ENCODE assay signal across 8 cellular contexts in genomic region chr17:4950075-4950756, GRCh38. TPM values are rescaled to one million over a fixed set of nuclear protein-coding genes. Genes with fewer than 3 reads are reported as not detected.
A peak's percentile ranks its signal among the peaks of the same experiment; 100 is the strongest.
DNase-seq lines count a peak whose midpoint lies in the region; ATAC-seq and TF ChIP-seq lines count a peak whose summit lies in the region.

No MANE protein-coding gene starts in this region.

- peaks cover 32% of the 10 kb centered on the region for H3K4me1 Mint-ChIP-seq in CD8-positive, alpha-beta T cell (ENCODE audit: low read depth)

- H3K27ac Mint-ChIP-seq in CD8-positive, alpha-beta T cell, result peak overlapping the region; percentile 89

- H3K9me3 ChIP-seq in CD8-positive, alpha-beta T cell (ENCODE audit: low read length), result no peaks in the 10 kb centered on the region
- H3K9me3 ChIP-seq in liver (ENCODE audit: control insufficient read depth in 4 of 4, low read length in 3 of 4), result no peaks in the 10 kb centered on the region
- H3K9me3 ChIP-seq in stomach smooth muscle (ENCODE audit: control insufficient read depth in 2 of 2, low read length in 2 of 2), result no peaks in the 10 kb centered on the region

- CTCF ChIA-PET in CD8-positive, alpha-beta T cell (lab: Charles Lee), result interaction anchor here (0.9 to 1.4 kb wide), 3 partner anchors 17 to 41 kb away, joined by 3 to 5 read pairs (median 4); partner anchors contain the start of gene SPAG7

- peaks cover 23% of the 10 kb centered on the region for H3K36me3 Mint-ChIP-seq in CD8-positive, alpha-beta T cell

- intact Hi-C loops in CD8-positive, alpha-beta T cell (cut with DNase I, micrococcal nuclease), result no loop called here

- no peaks in the 10 kb centered on the region for H3K9me3 Mint-ChIP-seq in CD8-positive, alpha-beta T cell

- H3K4me3 ChIP-seq in CD8-positive, alpha-beta T cell (ENCODE audit: low read depth, low read length), result peak overlapping the region; percentile 48
- H3K4me3 ChIP-seq in cardiac fibroblast (replicated peaks in 1 of 2; ENCODE audit: low read depth in 2 of 2, low read length in 2 of 2) (peak overlapping the region; percentile 36 to 47), liver (ENCODE audit: low read depth in 1 of 3, low read length in 3 of 3) (peak overlapping the region; percentile 53 to 91 (median 56)), stomach smooth muscle (ENCODE audit: low read length in 2 of 2) (peak overlapping the region; percentile 56 to 94)

- ATAC-seq in CD8-positive, alpha-beta T cell, result peak; percentile 6

- TF ChIP-seq CTCF in CD8-positive, alpha-beta T cell (IDR thresholded peaks at IDR 0.05), result no peak
- TF ChIP-seq CTCF in cardiac fibroblast (IDR thresholded peaks at IDR 0.05; ENCODE audit: low read depth, low read length), result no peak
- TF ChIP-seq CTCF in liver (IDR thresholded peaks at IDR 0.05; ENCODE audit: low read depth, low read length, missing input control), result no peak

- H3K36me3 ChIP-seq in CD8-positive, alpha-beta T cell (ENCODE audit: insufficient read depth, low read length), result peaks cover 17% of the 10 kb centered on the region
- peaks cover 3 to 5% (median 4%) of the 10 kb centered on the region in 4 donors for H3K36me3 ChIP-seq in liver (ENCODE audit: control insufficient read depth in 4 of 4, insufficient read depth in 3 of 4, low read depth in 1 of 4, low read length in 3 of 4)
- peaks cover 7 to 12% of the 10 kb centered on the region in 2 donors for H3K36me3 ChIP-seq in stomach smooth muscle (ENCODE audit: control insufficient read depth in 2 of 2, insufficient read depth in 2 of 2, low read length in 2 of 2)

- H3K4me1 ChIP-seq in CD8-positive, alpha-beta T cell (ENCODE audit: insufficient read depth, low read length), result peaks cover 25% of the 10 kb centered on the region
- H3K4me1 ChIP-seq in liver (ENCODE audit: control insufficient read depth in 4 of 4, insufficient read depth in 4 of 4, low read length in 3 of 4) (peaks cover 9 to 55% (median 42%) of the 10 kb centered on the region in 4 donors), stomach smooth muscle (ENCODE audit: control insufficient read depth, insufficient read depth, low read length) (peaks cover 35% of the 10 kb centered on the region)

- DNase-seq in CD8-positive, alpha-beta T cell, result peak in 2 of 7 experiments; percentile 26 to 64
- DNase-seq in HCEC 1CT, result peak; percentile 60
- peak; percentile 79 for DNase-seq in RPMI8226
- no peak for DNase-seq in cardiac fibroblast (ENCODE audit: low read depth in 2 of 2)
- no peak for DNase-seq in putamen (ENCODE audit: low spot score)
- no peak for DNase-seq in NCI-H226

- no peak overlapping the region for H3K27ac ChIP-seq in CD8-positive, alpha-beta T cell (ENCODE audit: low read depth, low read length)
- H3K27ac ChIP-seq in liver (ENCODE audit: low read depth in 1 of 2, low read length in 2 of 2) (peak overlapping the region; percentile 95 to 96), stomach smooth muscle (ENCODE audit: low read length) (peak overlapping the region; percentile 97)

- peak overlapping the region; percentile 80 for H3K4me3 Mint-ChIP-seq in CD8-positive, alpha-beta T cell

- no peak for TF ChIP-seq RAD21 in liver (IDR thresholded peaks at IDR 0.05)

- no peaks in the 10 kb centered on the region for H3K27me3 ChIP-seq in CD8-positive, alpha-beta T cell (ENCODE audit: insufficient read depth, low read length)
- H3K27me3 ChIP-seq in liver (ENCODE audit: control insufficient read depth in 4 of 4, insufficient read depth in 4 of 4, low read length in 3 of 4) (no peaks in the 10 kb centered on the region), stomach smooth muscle (ENCODE audit: control insufficient read depth in 1 of 2, insufficient read depth in 2 of 2, low read length in 2 of 2) (no peaks in the 10 kb centered on the region)

- H3K9ac ChIP-seq in liver (ENCODE audit: low read depth in 1 of 2, low read length in 2 of 2), result peak overlapping the region; percentile 66 to 69
- H3K9ac ChIP-seq in stomach smooth muscle (ENCODE audit: low read length in 2 of 2), result peak overlapping the region; percentile 70 to 79

- WGBS in liver, result 2% methylated on average over 52 of the region's 52 CpGs

- POLR2A ChIA-PET in CD8-positive, alpha-beta T cell (lab: Charles Lee), result interaction anchor here (0.6 to 10.5 kb wide), 5 partner anchors 9 to 427 kb away, joined by 3 to 175 read pairs (median 3); partner anchors contain the start of genes RNF167, SLC25A11, SLC52A1 and SPAG7

- no peaks in the 10 kb centered on the region for H3K27me3 Mint-ChIP-seq in CD8-positive, alpha-beta T cell (ENCODE audit: low read depth)

TF ChIP-seq in liver, 16 proteins besides CTCF, POLR2A, EP300 and RAD21:
- TF ChIP-seq YY1 (IDR thresholded peaks at IDR 0.05), result peak; percentile 2
- TF ChIP-seq GABPA (IDR thresholded peaks at IDR 0.05 in 1 of 2, conservative IDR thresholded peaks at IDR 0.05 in 1 of 2), result peak in 1 of 2 donors; percentile 7
- no peak for TF ChIP-seq JUND (IDR thresholded peaks at IDR 0.05)
- TF ChIP-seq TAF1 (conservative IDR thresholded peaks at IDR 0.05), result no peak
- TF ChIP-seq MAX (IDR thresholded peaks at IDR 0.05), result no peak
- TF ChIP-seq, protein P1, sequence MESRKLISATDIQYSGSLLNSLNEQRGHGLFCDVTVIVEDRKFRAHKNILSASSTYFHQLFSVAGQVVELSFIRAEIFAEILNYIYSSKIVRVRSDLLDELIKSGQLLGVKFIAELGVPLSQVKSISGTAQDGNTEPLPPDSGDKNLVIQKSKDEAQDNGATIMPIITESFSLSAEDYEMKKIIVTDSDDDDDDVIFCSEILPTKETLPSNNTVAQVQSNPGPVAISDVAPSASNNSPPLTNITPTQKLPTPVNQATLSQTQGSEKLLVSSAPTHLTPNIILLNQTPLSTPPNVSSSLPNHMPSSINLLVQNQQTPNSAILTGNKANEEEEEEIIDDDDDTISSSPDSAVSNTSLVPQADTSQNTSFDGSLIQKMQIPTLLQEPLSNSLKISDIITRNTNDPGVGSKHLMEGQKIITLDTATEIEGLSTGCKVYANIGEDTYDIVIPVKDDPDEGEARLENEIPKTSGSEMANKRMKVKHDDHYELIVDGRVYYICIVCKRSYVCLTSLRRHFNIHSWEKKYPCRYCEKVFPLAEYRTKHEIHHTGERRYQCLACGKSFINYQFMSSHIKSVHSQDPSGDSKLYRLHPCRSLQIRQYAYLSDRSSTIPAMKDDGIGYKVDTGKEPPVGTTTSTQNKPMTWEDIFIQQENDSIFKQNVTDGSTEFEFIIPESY (IDR thresholded peaks at IDR 0.05), result no peak

RNA-seq across cellular contexts. Expression of gene ENO3, which starts 0.7 kb away (rescaled TPM):
- total RNA-seq in CD8-positive, alpha-beta T cell, result 10 to 100 TPM; 17.6 to 18.5 TPM
- total RNA-seq in liver, result 10 to 100 TPM; 26.3 to 27.5 TPM
- polyA plus RNA-seq in liver, result 100 to 1,000 TPM in 1 of 2 donors, 10 to 100 TPM in 1; 34.1 to 117 TPM

RNA-seq across cellular contexts. Expression of gene PFN1, which starts 1.9 kb away (rescaled TPM):
- total RNA-seq in CD8-positive, alpha-beta T cell, result 100 to 1,000 TPM; 321 to 326 TPM
- total RNA-seq in liver, result 100 to 1,000 TPM; 150 to 672 TPM
- polyA plus RNA-seq in liver, result 100 to 1,000 TPM; 568 to 592 TPM

RNA-seq across cellular contexts. Expression of gene RNF167, which starts 10.1 kb away (rescaled TPM):
- 10 to 100 TPM; 49.3 to 52.2 TPM for total RNA-seq in CD8-positive, alpha-beta T cell
- total RNA-seq in liver, result 10 to 100 TPM; 15.9 to 23.4 TPM
- polyA plus RNA-seq in liver, result 10 to 100 TPM; 25.4 to 72.6 TPM

RNA-seq across cellular contexts. Expression of gene SLC25A11, which starts 10.4 kb away (rescaled TPM):
- total RNA-seq in CD8-positive, alpha-beta T cell, result 10 to 100 TPM; 15.8 to 16.3 TPM
- total RNA-seq in liver, result 10 to 100 TPM; 28.5 to 40.7 TPM
- 10 to 100 TPM; 51.3 to 54.1 TPM for polyA plus RNA-seq in liver

RNA-seq across cellular contexts. Expression of gene SPAG7, which starts 17.4 kb away (rescaled TPM):
- 10 to 100 TPM; 34.5 to 34.7 TPM for total RNA-seq in CD8-positive, alpha-beta T cell
- 10 to 100 TPM; 18.6 to 19.8 TPM for total RNA-seq in liver
- polyA plus RNA-seq in liver, result 10 to 100 TPM; 32.1 to 66.3 TPM

Comparison
In these comparisons a context has a peak if more than half of its experiments do, and no peak if none do; other contexts are left out.
1. DNase-seq: peak in HCEC 1CT (single experiment) and RPMI8226 (single experiment); none in cardiac fibroblast (0 of 2), putamen (single experiment) and NCI-H226 (single experiment).
2. Peak in every context shown above with its lines, with median percentiles within 50 percentile points of each other: H3K4me3 ChIP-seq.